In the genomic region with DNA sequence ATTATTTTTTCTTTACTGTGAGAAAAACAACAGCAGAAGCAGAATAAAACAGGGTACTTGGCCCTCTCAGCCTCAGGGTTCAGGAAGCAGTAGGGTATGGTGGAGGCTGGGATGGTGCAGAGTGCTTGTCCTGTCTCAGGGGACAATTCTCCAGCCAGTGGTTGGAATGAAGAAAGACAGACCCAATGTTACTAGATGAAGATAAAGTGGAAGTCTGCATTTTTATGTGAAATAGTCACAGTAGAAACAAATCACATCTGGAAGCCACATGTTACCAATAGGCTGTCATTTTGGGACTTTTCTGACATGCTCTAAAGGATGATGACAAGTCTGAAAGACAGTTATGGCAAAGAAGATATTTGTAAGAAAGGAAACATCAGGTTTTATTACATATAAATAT, we compare ENCODE assay signal across 19 cellular contexts. TPM values are rescaled to one million over a fixed set of nuclear protein-coding genes. Genes with fewer than 3 reads are reported as not detected.
DNase-seq lines count a peak whose midpoint lies in the region; TF ChIP-seq lines count a peak whose summit lies in the region.
"Had no signal": no experiment of that assay in that cellular context is flagged by ENCODE, and none has a peak within 500 bp of the region (broad histone marks: within the 10 kb centered on the region; RNA-seq: fewer than 3 reads in every experiment).

No MANE protein-coding gene starts in this region.

- H3K36me3 ChIP-seq in brain microvascular endothelial cell (replicated peaks), result peaks cover 2% of the 10 kb centered on the region

- H3K9me3 Mint-ChIP-seq in immature natural killer cell (no peaks in the 10 kb centered on the region), endothelial cell (ENCODE audit: unreplicated experiment) (no peaks in the 10 kb centered on the region)

- in situ Hi-C loops in brain microvascular endothelial cell (cut with HindIII; ENCODE audit: low pct_ligation_motif_present, low sequenced_read_pairs), result no loop called here

- H3K4me3 Mint-ChIP-seq in immature natural killer cell (no peak overlapping the region), endothelial cell (ENCODE audit: unreplicated experiment) (no peak overlapping the region)

- peak; percentile 22; the same call in 1 of the 2 replicates for TF ChIP-seq CTCF in AG04450 (IDR thresholded peaks at IDR 0.05; ENCODE audit: low read depth, low read length)
- peak; percentile 30 for TF ChIP-seq CTCF in brain microvascular endothelial cell (IDR thresholded peaks at IDR 0.05; ENCODE audit: low read depth, low read length, missing control alignments)
- TF ChIP-seq CTCF in endothelial cell (IDR thresholded peaks at IDR 0.05; ENCODE audit: unreplicated experiment), result no peak

- H3K36me3 Mint-ChIP-seq in immature natural killer cell (no peaks in the 10 kb centered on the region), endothelial cell (ENCODE audit: low read depth, unreplicated experiment) (no peaks in the 10 kb centered on the region)

- no peak overlapping the region for H3K4me3 ChIP-seq in AG04450 (ENCODE audit: low read depth, low read length)
- no peak overlapping the region for H3K4me3 ChIP-seq in brain microvascular endothelial cell (ENCODE audit: low read depth, low read length)

- H3K27me3 Mint-ChIP-seq in immature natural killer cell (ENCODE audit: low read depth in 3 of 3) (peaks cover 0 to 2% (median 0%) of the 10 kb centered on the region in 3 donors), endothelial cell (ENCODE audit: unreplicated experiment) (no peaks in the 10 kb centered on the region)

- no peak overlapping the region for H3K27ac ChIP-seq in AG04450 (ENCODE audit: low read depth, low read length)
- no peak overlapping the region for H3K27ac ChIP-seq in brain microvascular endothelial cell
- H3K27ac ChIP-seq: C4-2B had no signal

- POLR2A ChIA-PET in AG04450 (lab: Yijun Ruan, JAX), result no interaction called here

- DNase-seq in AG04450 (ENCODE audit: low read depth, low spot score), result no peak
- DNase-seq in GM04504 (ENCODE audit: low read depth), result peak; percentile 62
- peak; percentile 39 for DNase-seq in brain microvascular endothelial cell
- DNase-seq in immature natural killer cell, result no peak
- no peak for DNase-seq in NCI-H1436 (lab: John Stamatoyannopoulos, UW)
- DNase-seq in endothelial cell (ENCODE audit: low spot score), result no peak
- DNase-seq in LoVo (ENCODE audit: low spot score), result no peak
- DNase-seq in HK-2 (ENCODE audit: unreplicated experiment), result no peak
- DNase-seq: activated CD4-positive, alpha-beta T cell treated with anti-CD3 and anti-CD28 coated beads for 48 hours; activated gamma-delta T cell treated with Interleukin-2 at 50 U/mL for 16 hours; central memory CD4-positive, alpha-beta T cell; erythroblast; NCI-H1048; NCI-H2227 treated with DMSO at 0.1 percent for 48 hours; retina; stimulated activated CD4-positive, alpha-beta T cell treated with anti-CD3 and anti-CD28 coated beads, Interleukin-4, amount 100 ng/mL, for 24 hours; stimulated activated naive CD8-positive, alpha-beta T cell treated with anti-CD3 and anti-CD28 coated beads, Interleukin-15, Interleukin-2, amounts not matched to agents 100 U/mL and 50 U/mL, for 24 hours had no signal

- H3K27me3 ChIP-seq in AG04450 (ENCODE audit: control insufficient read depth, insufficient read depth, low read length), result no peaks in the 10 kb centered on the region
- no peaks in the 10 kb centered on the region for H3K27me3 ChIP-seq in brain microvascular endothelial cell (replicated peaks)

- H3K4me1 Mint-ChIP-seq in immature natural killer cell (peaks cover 32 to 36% of the 10 kb centered on the region in 2 donors), endothelial cell (ENCODE audit: unreplicated experiment) (no peaks in the 10 kb centered on the region)

- H3K27ac Mint-ChIP-seq in immature natural killer cell (peak overlapping the region in 4 of 6 donors; percentile 6 to 50 (median 25)), endothelial cell (ENCODE audit: unreplicated experiment) (no peak overlapping the region)

- H3K9me3 ChIP-seq in AG04450 (ENCODE audit: control insufficient read depth, insufficient read depth, low read length), result no peaks in the 10 kb centered on the region

- CTCF ChIA-PET in AG04450 (lab: Charles Lee), result interaction anchor here (1.1 kb wide), 1 partner anchor 18 kb away, joined by 4 read pairs; no protein-coding TSS in a partner anchor

RNA-seq across cellular contexts. Expression of gene PROX2, which starts 32.3 kb away (rescaled TPM):
- polyA plus RNA-seq in AG04450 (2011; rRNA removed) (not detected in 2 replicates), immature natural killer cell (1 to 10 TPM in 1 of 3 donors, not detected in 2; 1.7 TPM)
- not detected in 2 replicates for polyA minus RNA-seq in AG04450 (2011; rRNA and poly(A)+ RNA removed)
- 0.08 TPM for total RNA-seq in endothelial cell (ENCODE audit: unreplicated experiment)
- total RNA-seq: HT-29 had no signal

RNA-seq across cellular contexts. Expression of gene DLST, which starts 38.1 kb away (rescaled TPM):
- polyA plus RNA-seq in AG04450 (2011; rRNA removed) (148 and 150 TPM in 2 replicates), immature natural killer cell (10 to 100 TPM in 1 of 3 donors, 1 to 10 TPM in 2; 7.7 to 13.1 (median 9.0) TPM)
- polyA minus RNA-seq in AG04450 (2011; rRNA and poly(A)+ RNA removed), result 92.0 and 108 TPM in 2 replicates
- total RNA-seq in endothelial cell (ENCODE audit: unreplicated experiment), result 125 TPM

Comparison
In these comparisons a context has a peak if more than half of its experiments do, and no peak if none do; other contexts are left out.
1. DNase-seq: peak in GM04504 (single experiment) and brain microvascular endothelial cell (single experiment); none in AG04450 (single experiment), immature natural killer cell (0 of 3), NCI-H1436 (single experiment), endothelial cell (single experiment), LoVo (single experiment) and HK-2 (single experiment).
2. RNA of gene DLST, which starts 38.1 kb away (polyA plus RNA-seq): 148 to 150 TPM in AG04450; 7.7 to 13.1 TPM in immature natural killer cell; every median in the first group is over 10 times any median in the second.